In the genomic region with DNA sequence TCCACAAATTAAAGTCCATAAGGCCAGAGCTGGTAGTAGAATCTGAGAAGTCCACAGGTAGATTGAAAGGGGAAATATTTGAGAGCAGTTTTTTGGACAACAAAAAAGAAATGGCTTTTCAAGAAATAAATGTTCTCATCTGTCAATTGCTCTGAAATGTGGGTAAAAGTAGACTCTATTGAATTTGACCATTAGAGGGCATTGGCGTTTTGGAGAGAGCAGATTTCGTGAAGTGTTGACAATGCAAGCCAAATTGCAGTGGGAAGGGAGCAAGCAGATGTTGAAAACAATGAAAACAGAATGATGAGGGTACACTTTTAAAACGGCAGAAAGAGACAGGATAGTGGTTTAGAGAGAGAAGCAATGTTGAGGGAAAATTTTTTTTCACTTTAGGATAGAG, we compare ENCODE assay signal across 1 cellular context.
TF ChIP-seq lines count a peak whose summit lies in the region.

No MANE protein-coding gene starts in this region.

TF ChIP-seq in A549, 52 proteins besides CTCF, POLR2A, EP300 and RAD21 (continued from another document):
- TF ChIP-seq, protein P1, sequence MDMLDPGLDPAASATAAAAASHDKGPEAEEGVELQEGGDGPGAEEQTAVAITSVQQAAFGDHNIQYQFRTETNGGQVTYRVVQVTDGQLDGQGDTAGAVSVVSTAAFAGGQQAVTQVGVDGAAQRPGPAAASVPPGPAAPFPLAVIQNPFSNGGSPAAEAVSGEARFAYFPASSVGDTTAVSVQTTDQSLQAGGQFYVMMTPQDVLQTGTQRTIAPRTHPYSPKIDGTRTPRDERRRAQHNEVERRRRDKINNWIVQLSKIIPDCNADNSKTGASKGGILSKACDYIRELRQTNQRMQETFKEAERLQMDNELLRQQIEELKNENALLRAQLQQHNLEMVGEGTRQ (IDR thresholded peaks at IDR 0.05): no peak
- TF ChIP-seq, protein P2, sequence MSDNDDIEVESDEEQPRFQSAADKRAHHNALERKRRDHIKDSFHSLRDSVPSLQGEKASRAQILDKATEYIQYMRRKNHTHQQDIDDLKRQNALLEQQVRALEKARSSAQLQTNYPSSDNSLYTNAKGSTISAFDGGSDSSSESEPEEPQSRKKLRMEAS (IDR thresholded peaks at IDR 0.05): no peak
- no peak for TF ChIP-seq ZSCAN20 (CRISPR knock-in tag; IDR thresholded peaks at IDR 0.05)
- no peak for TF ChIP-seq ZNF302 (CRISPR knock-in tag; IDR thresholded peaks at IDR 0.05)
- TF ChIP-seq FOXS1 (CRISPR knock-in tag; IDR thresholded peaks at IDR 0.05): no peak
- TF ChIP-seq TP53 (CRISPR knock-in tag; IDR thresholded peaks at IDR 0.05): no peak
- no peak for TF ChIP-seq CBX8 (IDR thresholded peaks at IDR 0.05)
- TF ChIP-seq, protein P3, sequence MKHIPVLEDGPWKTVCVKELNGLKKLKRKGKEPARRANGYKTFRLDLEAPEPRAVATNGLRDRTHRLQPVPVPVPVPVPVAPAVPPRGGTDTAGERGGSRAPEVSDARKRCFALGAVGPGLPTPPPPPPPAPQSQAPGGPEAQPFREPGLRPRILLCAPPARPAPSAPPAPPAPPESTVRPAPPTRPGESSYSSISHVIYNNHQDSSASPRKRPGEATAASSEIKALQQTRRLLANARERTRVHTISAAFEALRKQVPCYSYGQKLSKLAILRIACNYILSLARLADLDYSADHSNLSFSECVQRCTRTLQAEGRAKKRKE (CRISPR knock-in tag; IDR thresholded peaks at IDR 0.05; ENCODE audit: low read depth): no peak
- no peak for TF ChIP-seq CHD2 (IDR thresholded peaks at IDR 0.05; ENCODE audit: low read length, partially characterized antibody)
- TF ChIP-seq ZFP36 (IDR thresholded peaks at IDR 0.05; ENCODE audit: borderline replicate concordance, partially characterized antibody): no peak
- TF ChIP-seq, protein P4, sequence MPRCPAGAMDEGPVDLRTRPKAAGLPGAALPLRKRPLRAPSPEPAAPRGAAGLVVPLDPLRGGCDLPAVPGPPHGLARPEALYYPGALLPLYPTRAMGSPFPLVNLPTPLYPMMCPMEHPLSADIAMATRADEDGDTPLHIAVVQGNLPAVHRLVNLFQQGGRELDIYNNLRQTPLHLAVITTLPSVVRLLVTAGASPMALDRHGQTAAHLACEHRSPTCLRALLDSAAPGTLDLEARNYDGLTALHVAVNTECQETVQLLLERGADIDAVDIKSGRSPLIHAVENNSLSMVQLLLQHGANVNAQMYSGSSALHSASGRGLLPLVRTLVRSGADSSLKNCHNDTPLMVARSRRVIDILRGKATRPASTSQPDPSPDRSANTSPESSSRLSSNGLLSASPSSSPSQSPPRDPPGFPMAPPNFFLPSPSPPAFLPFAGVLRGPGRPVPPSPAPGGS (IDR thresholded peaks at IDR 0.05): no peak
- TF ChIP-seq KDM5A (IDR thresholded peaks at IDR 0.05): no peak
- TF ChIP-seq POLR2AphosphoS2 (conservative IDR thresholded peaks at IDR 0.05; ENCODE audit: low read length): no peak
- TF ChIP-seq NFE2L2 (conservative IDR thresholded peaks at IDR 0.05; ENCODE audit: low read length): no peak
TF ChIP-seq in A549: peak in this region for 0.
